In the genomic region with DNA sequence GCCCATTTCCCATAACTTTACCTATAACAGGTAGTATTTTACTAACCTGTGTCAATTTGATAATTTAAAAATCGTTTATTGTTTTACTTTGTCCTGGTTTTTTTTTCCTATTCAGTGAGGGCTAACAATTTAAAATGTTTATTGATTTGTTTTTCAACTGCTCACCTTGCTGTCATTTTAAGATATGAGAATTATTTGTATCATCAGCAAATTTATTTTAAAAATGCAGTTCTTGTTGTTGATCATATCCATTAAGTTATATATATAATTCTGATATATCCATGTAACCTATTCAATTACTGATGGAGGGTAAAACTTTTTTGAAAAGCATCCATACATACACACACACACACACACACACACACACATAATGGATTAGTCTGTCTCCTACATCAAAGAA, we compare ENCODE assay signal across 16 cellular contexts. TPM values are rescaled to one million over a fixed set of nuclear protein-coding genes. Genes with fewer than 3 reads are reported as not detected.
DNase-seq lines count a peak whose midpoint lies in the region; ATAC-seq and TF ChIP-seq lines count a peak whose summit lies in the region.
"Had no signal": no experiment of that assay in that cellular context is flagged by ENCODE, and none has a peak within 500 bp of the region (broad histone marks: within the 10 kb centered on the region; RNA-seq: fewer than 3 reads in every experiment).

No MANE protein-coding gene starts in this region.

- no peak overlapping the region for H2BK120ac ChIP-seq in IMR-90 (ENCODE audit: low read depth, low read length)

- no peak overlapping the region for H4K91ac ChIP-seq in IMR-90 (ENCODE audit: insufficient read depth, low read depth, low read length)

- no peak overlapping the region for H3K14ac ChIP-seq in IMR-90 (replicated peaks; ENCODE audit: low read depth, low read length)

- H3K4me1 ChIP-seq in DOHH2 (ENCODE audit: control insufficient read depth, low read length) (peaks cover 82% of the 10 kb centered on the region), IMR-90 (ENCODE audit: control insufficient read depth, insufficient read depth, low read length) (peaks cover 5% of the 10 kb centered on the region), skeletal muscle satellite cell (ENCODE audit: control insufficient read depth, insufficient read depth, low read length) (peaks cover 47% of the 10 kb centered on the region)

- H3K4me2 ChIP-seq in DOHH2 (ENCODE audit: low read length) (peak overlapping the region; percentile 60), IMR-90 (ENCODE audit: low read depth, low read length) (no peak overlapping the region), skeletal muscle satellite cell (ENCODE audit: low read length) (peak overlapping the region; percentile 64)

- H3K27ac ChIP-seq in DOHH2 (ENCODE audit: low read depth, low read length) (no peak overlapping the region), IMR-90 (ENCODE audit: insufficient read depth, low read length) (no peak overlapping the region)
- H3K27ac ChIP-seq: C4-2B, SK-N-MC had no signal

- H4K8ac ChIP-seq in IMR-90 (ENCODE audit: low read depth in 2 of 2, low read length in 2 of 2): no peak overlapping the region

- peak overlapping the region; percentile 91 for H3K27ac Mint-ChIP-seq in chondrocyte (ENCODE audit: unreplicated experiment)

- no peak overlapping the region for H4K5ac ChIP-seq in IMR-90 (ENCODE audit: low read depth, low read length)

- WGBS in IMR-90 (ENCODE audit: extremely low coverage in 2 of 2, insufficient read length in 1 of 2), 2 experiments: no CpG with 5 or more reads among the region's 1 CpG

- no TSS peak for BruUV-seq in IMR-90 (replicated peaks; lab: Mats Ljungman, UMichigan)

- POLR2A ChIA-PET in IMR-90 (lab: Charles Lee; ENCODE audit: unreplicated experiment): no interaction called here

- dilution Hi-C loops in IMR-90 (cut with HindIII; ENCODE audit: low sequenced_read_pairs, unreplicated experiment): no loop called here

- H3K9me3 Mint-ChIP-seq in chondrocyte (ENCODE audit: low read depth): peaks cover 17% of the 10 kb centered on the region

- peaks cover 99% of the 10 kb centered on the region for H3K79me2 ChIP-seq in DOHH2 (ENCODE audit: control insufficient read depth, low read length)

- intact Hi-C loops in IMR-90 (cut with micrococcal nuclease): no loop called here

- peaks cover 5% of the 10 kb centered on the region for H3K36me3 Mint-ChIP-seq in chondrocyte (ENCODE audit: low read depth)

- no peak for TF ChIP-seq POLR2A in IMR-90 (IDR thresholded peaks at IDR 0.05; ENCODE audit: low read depth, low read length)

- no peak overlapping the region for H3K4ac ChIP-seq in IMR-90 (ENCODE audit: low read depth, low read length)

- H3K36me3 ChIP-seq in DOHH2 (ENCODE audit: control insufficient read depth, low read length) (peaks cover 8% of the 10 kb centered on the region), IMR-90 (ENCODE audit: control insufficient read depth, insufficient read depth, low read length) (no peaks in the 10 kb centered on the region), skeletal muscle satellite cell (ENCODE audit: insufficient read depth, low read length) (no peaks in the 10 kb centered on the region)

- no peak overlapping the region for H3K23ac ChIP-seq in IMR-90 (ENCODE audit: low read depth, low read length)

- H3K9ac ChIP-seq in IMR-90 (ENCODE audit: low read depth, low read length) (no peak overlapping the region), skeletal muscle satellite cell (ENCODE audit: low read depth, low read length) (no peak overlapping the region)

- peaks cover 12% of the 10 kb centered on the region for H3F3A ChIP-seq in DOHH2 (ENCODE audit: control insufficient read depth, insufficient read depth)

- no peaks in the 10 kb centered on the region for H3K9me2 ChIP-seq in DOHH2 (replicated peaks; ENCODE audit: control insufficient read depth, low read length)

- TF ChIP-seq RAD21 in IMR-90 (IDR thresholded peaks at IDR 0.05; ENCODE audit: low read length): no peak

- H3K9me3 ChIP-seq in DOHH2 (ENCODE audit: control insufficient read depth, insufficient read depth, low read length) (peaks cover 16% of the 10 kb centered on the region; the same call in 1 of the 2 replicates), IMR-90 (ENCODE audit: control insufficient read depth, insufficient read depth, low read length) (no peaks in the 10 kb centered on the region; the same call in 1 of the 2 replicates), skeletal muscle satellite cell (replicated peaks; ENCODE audit: low read length) (no peaks in the 10 kb centered on the region)

- H3K27me3 Mint-ChIP-seq in chondrocyte (ENCODE audit: low read depth): no peaks in the 10 kb centered on the region

- no peak overlapping the region for H3K18ac ChIP-seq in IMR-90 (ENCODE audit: low read depth, low read length)

- H2BK15ac ChIP-seq in IMR-90 (ENCODE audit: low read depth, low read length): no peak overlapping the region

- DNase-seq in IMR-90: no peak
- DNase-seq in chondrocyte (ENCODE audit: low spot score): no peak
- no peak for DNase-seq in kidney glomerular epithelial cell (lab: John Stamatoyannopoulos, UW)
- no peak for DNase-seq in UCSD-AML1 (lab: John Stamatoyannopoulos, UW; ENCODE audit: unreplicated experiment)
- DNase-seq: ACHN, DMS79, NCI-H1105 treated with DMSO at 0.1 percent for 48 hours, NCI-H1694, NCI-H2081 treated with DMSO at 0.1 percent for 48 hours, NCI-H774, SHP77 had no signal

- no peak overlapping the region for H2AFZ ChIP-seq in IMR-90 (replicated peaks; ENCODE audit: low read length, poor library complexity)

- in situ Hi-C loops in IMR-90 (cut with MboI; ENCODE audit: low sequenced_read_pairs): no loop called here

- ATAC-seq in IMR-90 (ENCODE audit: low read depth): no peak
- ATAC-seq in GM21390 (IDR thresholded peaks at IDR 0.05; ENCODE audit: unreplicated experiment): no peak

- H3K4me3 Mint-ChIP-seq in chondrocyte (ENCODE audit: unreplicated experiment): no peak overlapping the region

- H3K4me3 ChIP-seq in DOHH2 (ENCODE audit: low read length) (no peak overlapping the region), IMR-90 (ENCODE audit: insufficient read depth, low read depth, low read length) (no peak overlapping the region), skeletal muscle satellite cell (ENCODE audit: low read length) (no peak overlapping the region)
- H3K4me3 ChIP-seq: SK-N-MC had no signal

- no peak for TF ChIP-seq CTCF in DOHH2 (IDR thresholded peaks at IDR 0.05; ENCODE audit: low read depth, low read length, poor library complexity, severe bottlenecking)
- no peak for TF ChIP-seq CTCF in IMR-90 (conservative IDR thresholded peaks at IDR 0.05; ENCODE audit: low read depth, low read length)
- no peak for TF ChIP-seq CTCF in chondrocyte (IDR thresholded peaks at IDR 0.05)

- H2BK20ac ChIP-seq in IMR-90 (ENCODE audit: low read depth, low read length): no peak overlapping the region

- H2BK5ac ChIP-seq in IMR-90 (ENCODE audit: low read depth, low read length, poor library complexity, severe bottlenecking): no peak overlapping the region

- H2AK5ac ChIP-seq in IMR-90 (ENCODE audit: low read depth, low read length): no peak overlapping the region

- peaks cover 10 to 62% of the 10 kb centered on the region in 2 experiments for H3K79me1 ChIP-seq in IMR-90 (ENCODE audit: low read depth in 1 of 2, low read length in 2 of 2)

- H4K20me1 ChIP-seq in DOHH2 (ENCODE audit: control insufficient read depth, insufficient read depth, low read depth, low read length) (0 out of 2 replicates have a peak, but pooled peaks cover 4% of the 10 kb centered on the region), IMR-90 (ENCODE audit: insufficient read depth, low read length) (peaks cover 61% of the 10 kb centered on the region)

- no peaks in the 10 kb centered on the region for H3K9me1 ChIP-seq in IMR-90 (ENCODE audit: insufficient read depth, low read length)

- CTCF ChIA-PET in IMR-90 (lab: Yijun Ruan, JAX): interaction anchor here (0.6 kb wide), 1 partner anchor 164 kb away, joined by 4 read pairs; no protein-coding TSS in a partner anchor

- H3K27me3 ChIP-seq in DOHH2 (ENCODE audit: control insufficient read depth, low read length) (no peaks in the 10 kb centered on the region), IMR-90 (ENCODE audit: control insufficient read depth, insufficient read depth, low read length) (no peaks in the 10 kb centered on the region), skeletal muscle satellite cell (ENCODE audit: control insufficient read depth, insufficient read depth, low read length) (no peaks in the 10 kb centered on the region)

- H3K4me1 Mint-ChIP-seq in chondrocyte (ENCODE audit: low read depth): peaks cover 57% of the 10 kb centered on the region

- H2AK9ac ChIP-seq in IMR-90 (replicated peaks; ENCODE audit: low read depth, low read length, poor library complexity): no peak overlapping the region

- no peak overlapping the region for H3K56ac ChIP-seq in IMR-90 (ENCODE audit: extremely low read depth, insufficient read depth, low read length)

TF ChIP-seq in IMR-90, 13 proteins besides CTCF, POLR2A, EP300 and RAD21:
- TF ChIP-seq, protein P1, sequence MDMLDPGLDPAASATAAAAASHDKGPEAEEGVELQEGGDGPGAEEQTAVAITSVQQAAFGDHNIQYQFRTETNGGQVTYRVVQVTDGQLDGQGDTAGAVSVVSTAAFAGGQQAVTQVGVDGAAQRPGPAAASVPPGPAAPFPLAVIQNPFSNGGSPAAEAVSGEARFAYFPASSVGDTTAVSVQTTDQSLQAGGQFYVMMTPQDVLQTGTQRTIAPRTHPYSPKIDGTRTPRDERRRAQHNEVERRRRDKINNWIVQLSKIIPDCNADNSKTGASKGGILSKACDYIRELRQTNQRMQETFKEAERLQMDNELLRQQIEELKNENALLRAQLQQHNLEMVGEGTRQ (IDR thresholded peaks at IDR 0.05; ENCODE audit: low read depth, low read length): no peak
- TF ChIP-seq MAFK (IDR thresholded peaks at IDR 0.05; ENCODE audit: low read depth, low read length): peak; percentile 79

RNA-seq across cellular contexts. Expression of a gene that starts 24.8 kb away (rescaled TPM):
- 106 and 155 TPM in 2 replicates for total RNA-seq in IMR-90 (2012; rRNA removed)
- polyA plus RNA-seq in IMR-90 (2012; rRNA removed): 64.8 and 85.5 TPM in 2 replicates
- 13.2 and 50.0 TPM in 2 replicates for polyA plus RNA-seq in IMR-90 (2012; cell fraction: cytosol; rRNA removed)
- polyA plus RNA-seq in IMR-90 (2012; cell fraction: nucleus; rRNA removed; ENCODE audit: low replicate concordance): 20.2 and 33.9 TPM in 2 replicates
- 55.8 to 76.9 TPM (median 74.1 TPM) in 3 replicates for total RNA-seq in chondrocyte
- total RNA-seq in skeletal muscle satellite cell (2012; rRNA removed): 121 and 166 TPM in 2 replicates
